In genomic region chr16:53041196-53041977, GRCh38 we compare ENCODE assay signal across 8 cellular contexts. TPM values are rescaled to one million over a fixed set of nuclear protein-coding genes. Genes with fewer than 3 reads are reported as not detected.
A peak's percentile ranks its signal among the peaks of the same experiment; 100 is the strongest.
DNase-seq lines count a peak whose midpoint lies in the region; ATAC-seq, FAIRE-seq and TF ChIP-seq lines count a peak whose summit lies in the region.
"Had no signal": no experiment of that assay in that cellular context is flagged by ENCODE, and none has a peak within 500 bp of the region (broad histone marks: within the 10 kb centered on the region; RNA-seq: fewer than 3 reads in every experiment).

No MANE protein-coding gene starts in this region.

- no peaks in the 10 kb centered on the region for H3K9me3 ChIP-seq in GM12878 (replicated peaks; ENCODE audit: control insufficient read depth, insufficient read depth, low read length)
- H3K9me3 ChIP-seq in HAP-1, result no peaks in the 10 kb centered on the region

- peak overlapping the region; percentile 33 for H2AFZ ChIP-seq in GM12878 (ENCODE audit: control insufficient read depth, low read depth, low read length)

- no peak for FAIRE-seq in GM12878 (lab: Jason Lieb, UNC)

- CTCF ChIA-PET in GM12878 (lab: Yijun Ruan, JAX), result interaction anchor here (0.6 to 0.9 kb wide), 3 partner anchors 18 to 64 kb away, joined by 3 read pairs; no protein-coding TSS in a partner anchor

- H3K79me2 ChIP-seq in GM12878 (ENCODE audit: control insufficient read depth, insufficient read depth, low read length), result no peaks in the 10 kb centered on the region

- no peak for TF ChIP-seq EP300 in GM12878 (IDR thresholded peaks at IDR 0.05; ENCODE audit: borderline replicate concordance in 1 of 2, control insufficient read depth in 1 of 2, low read depth in 2 of 2, low read length in 2 of 2)

- H3K4me1 ChIP-seq in GM12878 (ENCODE audit: control insufficient read depth, insufficient read depth, low read length) (peaks cover 3% of the 10 kb centered on the region; the same call in 1 of the 2 replicates), urinary bladder (ENCODE audit: insufficient read depth) (no peaks in the 10 kb centered on the region), HAP-1 (no peaks in the 10 kb centered on the region; the same call in 1 of the 2 replicates)

- RAD21 ChIA-PET in GM12878 (lab: Charles Lee; ENCODE audit: unreplicated experiment), result no interaction called here

- POLR2A ChIA-PET in GM12878 (lab: Charles Lee), result no interaction called here

- 34% methylated on average over 5 of the region's 5 CpGs for WGBS in GM12878 (ENCODE audit: insufficient coverage, insufficient replicate concordance, low lambda C conversion rate, missing lambda C conversion rate)
- WGBS in urinary bladder, result 37% methylated on average over 5 of the region's 5 CpGs

- no peaks in the 10 kb centered on the region for H3K27me3 ChIP-seq in GM12878 (replicated peaks in 1 of 2; ENCODE audit: control insufficient read depth in 2 of 2, insufficient read depth in 2 of 2, low read length in 1 of 2)
- peaks cover 18% of the 10 kb centered on the region for H3K27me3 ChIP-seq in HAP-1 (ENCODE audit: low read depth)

- no peak overlapping the region for H3K27ac ChIP-seq in GM12878 (ENCODE audit: control insufficient read depth, insufficient read depth)
- H3K27ac ChIP-seq in urinary bladder (ENCODE audit: low read depth), result peak overlapping the region; percentile 64
- H3K27ac ChIP-seq: HL-60 had no signal

- TF ChIP-seq POLR2A in GM12878 (IDR thresholded peaks at IDR 0.05; ENCODE audit: low read depth, low read length), result no peak

- BruUV-seq in GM12878 (replicated peaks; lab: Mats Ljungman, UMichigan), result no TSS peak

- H3K4me3 ChIP-seq in GM12878 (peak overlapping the region; percentile 27; the same call in 1 of the 2 replicates), urinary bladder (ENCODE audit: low read depth, low read length) (no peak overlapping the region), HAP-1 (no peak overlapping the region)

- TF ChIP-seq RAD21 in GM12878 (IDR thresholded peaks at IDR 0.05; ENCODE audit: insufficient read depth, low read depth, low read length), result no peak

- no peak overlapping the region; the same call in 1 of the 2 replicates for H3K9ac ChIP-seq in GM12878 (ENCODE audit: control insufficient read depth, insufficient read depth, low read length)

- in situ Hi-C loops in GM12878 (cut with MboI), result no loop called here
- in situ Hi-C loops in HAP-1 (cut with MboI; ENCODE audit: low sequenced_read_pairs), result no loop called here

- H3K36me3 ChIP-seq in GM12878 (ENCODE audit: control insufficient read depth in 2 of 2, insufficient read depth in 2 of 2, low read length in 1 of 2) (no peaks in the 10 kb centered on the region), urinary bladder (ENCODE audit: insufficient read depth) (no peaks in the 10 kb centered on the region), HAP-1 (replicated peaks) (no peaks in the 10 kb centered on the region)

- peak; percentile 64 for ATAC-seq in HG02642 (IDR thresholded peaks at IDR 0.05; ENCODE audit: poor library complexity, unreplicated experiment)
- peak; percentile 63 for ATAC-seq in GM12878

- TF ChIP-seq CTCF in GM12878 (IDR thresholded peaks at IDR 0.05 in 2 of 3, conservative IDR thresholded peaks at IDR 0.05 in 1 of 3; ENCODE audit: control insufficient read depth in 2 of 3, extremely low read depth in 1 of 3, insufficient read depth in 1 of 3, low read depth in 3 of 3, low read length in 3 of 3) (no peak), GM20000 (IDR thresholded peaks at IDR 0.05; ENCODE audit: extremely low read depth, missing control alignments) (no peak)

- intact Hi-C loops in GM12878 (cut with micrococcal nuclease; ENCODE audit: unreplicated experiment), result no loop called here

- no peak for DNase-seq in GM12878 (ENCODE audit: low read depth, low spot score)
- DNase-seq in iPS-NIHi7 (ENCODE audit: extremely low spot score), result peak; percentile 48
- DNase-seq in GM20000 (ENCODE audit: low spot score), result no peak
- no peak for DNase-seq in HAP-1 (ENCODE audit: low spot score in 2 of 2)
- DNase-seq in NCI-H1417 (lab: John Stamatoyannopoulos, UW), result no peak

- H4K20me1 ChIP-seq in GM12878 (ENCODE audit: control insufficient read depth, insufficient read depth), result no peaks in the 10 kb centered on the region

- peak overlapping the region; percentile 48 for H3K4me2 ChIP-seq in GM12878 (ENCODE audit: control insufficient read depth, insufficient read depth)

- SMC1A ChIA-PET in GM12878 (lab: Charles Lee; ENCODE audit: uncharacterized antibody, unreplicated experiment), result interaction anchor here (1.1 kb wide), 1 partner anchor 167 kb away, joined by 4 read pairs; no protein-coding TSS in a partner anchor

TF ChIP-seq in GM12878, 131 proteins besides CTCF, POLR2A, EP300 and RAD21 (continues in another document):
- TF ChIP-seq MYC (IDR thresholded peaks at IDR 0.05; ENCODE audit: insufficient read depth, insufficient read length, insufficient replicate concordance, low read length, severe bottlenecking) (no peak), PRDM15 (CRISPR knock-in tag; IDR thresholded peaks at IDR 0.05) (no peak), PML (IDR thresholded peaks at IDR 0.05; ENCODE audit: low read length) (no peak), PAX8 (IDR thresholded peaks at IDR 0.05) (no peak)

RNA-seq across cellular contexts. Expression of gene CHD9NB, which starts 11.3 kb away (rescaled TPM):
- 1.0 and 1.5 TPM in 2 replicates for total RNA-seq in GM12878 (2013; cell fraction: nucleolus; rRNA removed)
- total RNA-seq in GM12878 (2014; rRNA removed), result 0.51 and 0.82 TPM in 2 replicates
- 0.60 and 1.0 TPM in 2 replicates for total RNA-seq in GM12878 (2014; rRNA removed; fragmentation: Illumina TruSeq; extraction: Trizol)
- total RNA-seq in GM12878 (2021), result 0.58 and 0.69 TPM in 2 replicates
- polyA plus RNA-seq in GM12878 (2011; ENCODE audit: low read depth), result 0.16 TPM
- 0.76 TPM in 2 replicates for polyA plus RNA-seq in GM12878 (2011; rRNA removed)
- polyA plus RNA-seq in GM12878 (2011; cell fraction: cytosol; rRNA removed), result 0.97 and 1.3 TPM in 2 replicates
- 0.93 and 1.3 TPM in 2 replicates for polyA plus RNA-seq in GM12878 (2011; cell fraction: nucleus; rRNA removed)
- 0.32 and 0.52 TPM in 2 replicates for polyA plus RNA-seq in GM12878 (2012)
- polyA plus RNA-seq in GM12878 (2014; fragmentation: Illumina TruSeq; extraction: Trizol), result 0.44 and 0.94 TPM in 2 replicates
- polyA plus RNA-seq in GM12878 (2014; fragmentation: Nextera tagmentation; extraction: Ambion mirVana), result under 1 TPM; 0.14 to 0.22 TPM
- 0.56 and 0.63 TPM in 2 replicates for polyA plus RNA-seq in GM12878 (2014; rRNA removed)
- polyA plus RNA-seq in GM12878 (2016; fragmentation: Nextera tagmentation; extraction: Ambion mirVana), result 1 to 10 TPM; 1.3 to 1.6 TPM
- polyA minus RNA-seq in GM12878 (2011; rRNA and poly(A)+ RNA removed), result 1.0 and 2.4 TPM in 2 replicates
- polyA minus RNA-seq in GM12878 (2011; cell fraction: cytosol; rRNA and poly(A)+ RNA removed), result 0.52 and 0.94 TPM in 2 replicates
- 0.60 and 1.7 TPM in 2 replicates for polyA minus RNA-seq in GM12878 (2011; cell fraction: nucleus; rRNA and poly(A)+ RNA removed)
- 3.4 TPM for total RNA-seq in urinary bladder
- 1.4 TPM for polyA plus RNA-seq in urinary bladder

RNA-seq across cellular contexts. Expression of gene CHD9, which starts 13.4 kb away (rescaled TPM):
- 479 and 542 TPM in 2 replicates for total RNA-seq in GM12878 (2013; cell fraction: nucleolus; rRNA removed)
- total RNA-seq in GM12878 (2014; rRNA removed) (33.1 and 35.3 TPM in 2 replicates), GM12878 (2014; rRNA removed; fragmentation: Illumina TruSeq; extraction: Trizol) (57.6 and 59.6 TPM in 2 replicates), GM12878 (2021) (41.6 and 50.3 TPM in 2 replicates), urinary bladder (221 TPM)
- 21.4 TPM for polyA plus RNA-seq in GM12878 (2011; ENCODE audit: low read depth)
- polyA plus RNA-seq in GM12878 (2011; rRNA removed) (51.0 and 71.7 TPM in 2 replicates), GM12878 (2014; fragmentation: Illumina TruSeq; extraction: Trizol) (37.4 and 51.2 TPM in 2 replicates), GM12878 (2014; fragmentation: Nextera tagmentation; extraction: Ambion mirVana) (10 to 100 TPM; 70.5 to 95.7 TPM), GM12878 (2014; rRNA removed) (23.6 and 29.2 TPM in 2 replicates), GM12878 (2016; fragmentation: Nextera tagmentation; extraction: Ambion mirVana) (10 to 100 TPM; 66.1 to 72.1 TPM), urinary bladder (16.8 TPM)
- 13.6 and 29.4 TPM in 2 replicates for polyA plus RNA-seq in GM12878 (2011; cell fraction: cytosol; rRNA removed)
- polyA plus RNA-seq in GM12878 (2011; cell fraction: nucleus; rRNA removed), result 34.9 and 45.9 TPM in 2 replicates
- 18.7 and 27.0 TPM in 2 replicates for polyA plus RNA-seq in GM12878 (2012)
- polyA minus RNA-seq in GM12878 (2011; rRNA and poly(A)+ RNA removed), result 129 and 207 TPM in 2 replicates
- polyA minus RNA-seq in GM12878 (2011; cell fraction: cytosol; rRNA and poly(A)+ RNA removed), result 19.8 and 19.9 TPM in 2 replicates
- polyA minus RNA-seq in GM12878 (2011; cell fraction: nucleus; rRNA and poly(A)+ RNA removed), result 95.9 and 118 TPM in 2 replicates
